In the genomic region with DNA sequence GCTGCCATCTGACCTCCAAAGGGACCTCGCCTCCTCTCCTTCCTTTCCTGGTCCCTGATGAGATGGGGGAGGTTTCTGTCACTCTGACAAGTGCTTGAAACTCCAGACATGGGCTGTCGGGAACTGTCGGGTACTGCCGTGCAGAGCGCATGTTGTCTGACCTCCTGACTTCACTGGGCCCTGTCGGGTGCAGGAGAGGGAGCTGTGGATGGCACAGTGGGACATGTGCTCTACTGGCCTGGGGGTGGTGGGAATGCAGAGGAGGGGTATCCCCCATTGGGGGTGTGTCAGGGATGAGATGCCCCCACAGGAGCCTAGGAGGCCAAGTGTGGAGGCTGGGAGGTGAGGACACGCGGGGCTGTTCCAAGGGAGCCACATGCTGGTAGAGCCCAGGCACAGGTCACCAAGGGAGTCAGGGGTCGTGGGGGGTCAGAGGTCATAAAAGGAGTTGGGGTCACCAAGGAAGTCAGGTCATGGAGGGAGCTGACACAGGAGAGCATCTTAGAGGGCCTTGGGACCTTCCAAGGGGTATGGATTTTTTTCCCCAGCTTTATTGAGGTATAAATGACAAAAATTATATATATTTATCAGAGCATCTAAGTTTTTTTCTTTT, we compare ENCODE assay signal across 15 cellular contexts. TPM values are rescaled to one million over a fixed set of nuclear protein-coding genes. Genes with fewer than 3 reads are reported as not detected.
DNase-seq lines count a peak whose midpoint lies in the region; ATAC-seq and TF ChIP-seq lines count a peak whose summit lies in the region.
"Had no signal": no experiment of that assay in that cellular context is flagged by ENCODE, and none has a peak within 500 bp of the region (broad histone marks: within the 10 kb centered on the region; RNA-seq: fewer than 3 reads in every experiment).

No MANE protein-coding gene starts in this region.

- H3K27me3 ChIP-seq in right atrium auricular region (no peaks in the 10 kb centered on the region), parathyroid adenoma (ENCODE audit: control insufficient read depth, insufficient read depth, low read length) (no peaks in the 10 kb centered on the region), uterus (no peaks in the 10 kb centered on the region)

- H3K36me3 ChIP-seq in right atrium auricular region (peaks cover 1% of the 10 kb centered on the region), parathyroid adenoma (ENCODE audit: control insufficient read depth, insufficient read depth, low read length) (no peaks in the 10 kb centered on the region), uterus (no peaks in the 10 kb centered on the region)

- no peaks in the 10 kb centered on the region for H3K9me3 ChIP-seq in right atrium auricular region
- no peaks in the 10 kb centered on the region for H3K9me3 ChIP-seq in parathyroid adenoma (ENCODE audit: control insufficient read depth, low read length)
- no peaks in the 10 kb centered on the region for H3K9me3 ChIP-seq in uterus

- no peaks in the 10 kb centered on the region for H3K9me3 Mint-ChIP-seq in activated naive CD4-positive, alpha-beta T cell treated with anti-CD3 and anti-CD28 coated beads, Interleukin-2, amount 50 U/mL, for 72 hours

- intact Hi-C loops in uterus (cut with DNase I; ENCODE audit: low total_unique reads) = no loop called here

- no peak overlapping the region for H3K4me3 ChIP-seq in right atrium auricular region
- H3K4me3 ChIP-seq in parathyroid adenoma (ENCODE audit: low read depth, low read length) = no peak overlapping the region
- no peak overlapping the region for H3K4me3 ChIP-seq in uterus

- H3K36me3 Mint-ChIP-seq in activated naive CD4-positive, alpha-beta T cell treated with anti-CD3 and anti-CD28 coated beads, Interleukin-2, amount 50 U/mL, for 72 hours = no peaks in the 10 kb centered on the region

- peaks cover 0 to 65% of the 10 kb centered on the region in 2 donors for H3K4me1 ChIP-seq in right atrium auricular region
- peaks cover 24% of the 10 kb centered on the region for H3K4me1 ChIP-seq in parathyroid adenoma
- H3K4me1 ChIP-seq in uterus = peaks cover 0 to 19% of the 10 kb centered on the region in 2 donors

- TF ChIP-seq CTCF in right atrium auricular region (IDR thresholded peaks at IDR 0.05) = no peak
- no peak for TF ChIP-seq CTCF in parathyroid adenoma (IDR thresholded peaks at IDR 0.05)
- TF ChIP-seq CTCF in uterus (IDR thresholded peaks at IDR 0.05) = no peak

- H2AFZ ChIP-seq in parathyroid adenoma = peak overlapping the region; percentile 28

- peak overlapping the region; percentile 80 to 85 for H3K27ac ChIP-seq in right atrium auricular region
- peak overlapping the region; percentile 70 for H3K27ac ChIP-seq in parathyroid adenoma
- H3K27ac ChIP-seq in uterus = peak overlapping the region; percentile 60 to 74

- peak overlapping the region; percentile 43 for H3K4me2 ChIP-seq in parathyroid adenoma (ENCODE audit: low read length)

- H3K9ac ChIP-seq in parathyroid adenoma = no peak overlapping the region

- no peak for TF ChIP-seq POLR2A in uterus (IDR thresholded peaks at IDR 0.05)

- no peak for DNase-seq in activated naive CD4-positive, alpha-beta T cell treated with anti-CD3 and anti-CD28 coated beads, Interleukin-2, amount 50 U/mL, for 72 hours (ENCODE audit: low spot score in 2 of 2)
- no peak for DNase-seq in activated naive CD4-positive, alpha-beta T cell treated with Interleukin-2 at 50 U/mL for 16 hours
- DNase-seq in right atrium auricular region (ENCODE audit: low spot score) (no peak), uterus (no peak), mesenteric fat pad (ENCODE audit: low spot score) (no peak), AG20443 (ENCODE audit: low spot score) (no peak)
- DNase-seq: 8988T; activated CD8-positive, alpha-beta memory T cell treated with anti-CD3 and anti-CD28 coated beads, Interleukin-2, amount 50 U/mL, for 4 hours; Karpas-422; NCI-H2171 treated with DMSO at 0.1 percent for 48 hours; stimulated activated CD4-positive, alpha-beta T cell treated with anti-CD3 and anti-CD28 coated beads, Interleukin-15, amount 100 ng/mL, for 24 hours had no signal

- peaks cover 25% of the 10 kb centered on the region for H3K79me2 ChIP-seq in parathyroid adenoma

- H3K27ac Mint-ChIP-seq in activated naive CD4-positive, alpha-beta T cell treated with anti-CD3 and anti-CD28 coated beads, Interleukin-2, amount 50 U/mL, for 72 hours = peak overlapping the region; percentile 44 to 79

- ATAC-seq in activated naive CD4-positive, alpha-beta T cell treated with anti-CD3 and anti-CD28 coated beads, Interleukin-2, amount 50 U/mL, for 72 hours = no peak
- ATAC-seq in GM21528 (IDR thresholded peaks at IDR 0.05; ENCODE audit: low FRiP score, unreplicated experiment) = no peak
- ATAC-seq: HCT116, Panc1 had no signal

RNA-seq across cellular contexts. Expression of gene TMEM120A, which starts 30.9 kb away (rescaled TPM):
- total RNA-seq in activated naive CD4-positive, alpha-beta T cell treated with anti-CD3 and anti-CD28 coated beads, Interleukin-2, amount 50 U/mL, for 72 hours = 10 to 100 TPM; 23.7 to 43.3 TPM
- total RNA-seq in right atrium auricular region (10 to 100 TPM; 35.3 to 50.0 TPM), uterus (10 to 100 TPM in 3 of 4 donors, 1 to 10 TPM in 1; 4.6 to 95.4 (median 36.9) TPM), mesenteric fat pad (93.8 TPM)

RNA-seq across cellular contexts. Expression of gene POR, which starts 48.5 kb away (rescaled TPM):
- 10 to 100 TPM; 22.7 to 40.9 TPM for total RNA-seq in activated naive CD4-positive, alpha-beta T cell treated with anti-CD3 and anti-CD28 coated beads, Interleukin-2, amount 50 U/mL, for 72 hours
- total RNA-seq in right atrium auricular region = 10 to 100 TPM; 53.4 to 85.3 TPM
- total RNA-seq in uterus = 100 to 1,000 TPM in 1 of 4 donors, 10 to 100 TPM in 2, 1 to 10 TPM in 1; 10.0 to 122 (median 69.2) TPM
- total RNA-seq in mesenteric fat pad = 507 TPM
